8 cellular contexts compared by ENCODE assay signal in genomic region chr5:153147891-153148623, GRCh38.
DNase-seq lines count a peak whose midpoint lies in the region; ATAC-seq and TF ChIP-seq lines count a peak whose summit lies in the region.

No MANE protein-coding gene starts in this region.

- peak; percentile 51 for TF ChIP-seq CTCF in AG09319 (IDR thresholded peaks at IDR 0.05; ENCODE audit: low read depth, low read length)
- peak; percentile 89 for TF ChIP-seq CTCF in endodermal cell (conservative IDR thresholded peaks at IDR 0.05)
- peak; percentile 80 for TF ChIP-seq CTCF in neural crest cell (conservative IDR thresholded peaks at IDR 0.05)

- no peak for DNase-seq in AG09319 (ENCODE audit: extremely low read depth, low read depth)
- peak; percentile 26 for DNase-seq in NCI-H526 treated with DMSO at 0.1 percent for 48 hours (lab: John Stamatoyannopoulos, UW)
- peak; percentile 73 for DNase-seq in endodermal cell
- DNase-seq in neural crest cell (ENCODE audit: low read depth, low spot score): no peak
- DNase-seq in activated CD4-positive, alpha-beta T cell treated with anti-CD3 and anti-CD28 coated beads, Interleukin-2, amount 50 U/mL, for 4 hours: no peak
- DNase-seq in middle frontal gyrus (ENCODE audit: extremely low spot score, low spot score): no peak

- H3K27me3 ChIP-seq in endodermal cell (ENCODE audit: control insufficient read depth, insufficient read depth, low read length, poor library complexity, severe bottlenecking): no peaks in the 10 kb centered on the region

- H3K4me1 ChIP-seq in endodermal cell (ENCODE audit: control insufficient read depth, insufficient read depth, low read length): no peaks in the 10 kb centered on the region

- H3K27ac ChIP-seq in endodermal cell (ENCODE audit: low read depth, low read length): no peak overlapping the region

- H3K27ac Mint-ChIP-seq in endodermal cell (peak overlapping the region; percentile 47), neural crest cell (ENCODE audit: unreplicated experiment) (no peak overlapping the region)

- H3K4me1 Mint-ChIP-seq in endodermal cell: peaks cover 3% of the 10 kb centered on the region
- no peaks in the 10 kb centered on the region for H3K4me1 Mint-ChIP-seq in neural crest cell

- H3K36me3 ChIP-seq in endodermal cell (ENCODE audit: control insufficient read depth, insufficient read depth, low read length): no peaks in the 10 kb centered on the region

- ATAC-seq in GM18870 (IDR thresholded peaks at IDR 0.05; ENCODE audit: unreplicated experiment): peak; percentile 87
- peak; percentile 80 for ATAC-seq in HG03135 (IDR thresholded peaks at IDR 0.05; ENCODE audit: unreplicated experiment)

- 23 to 37% methylated on average over 5 to 7 of the region's 7 CpGs for WGBS in endodermal cell (ENCODE audit: insufficient coverage in 1 of 2, insufficient read length in 1 of 2), 2 experiments

- H3K4me3 Mint-ChIP-seq in endodermal cell (no peak overlapping the region), neural crest cell (no peak overlapping the region)

- no peaks in the 10 kb centered on the region for H3K36me3 Mint-ChIP-seq in endodermal cell (ENCODE audit: low read depth)
- no peaks in the 10 kb centered on the region for H3K36me3 Mint-ChIP-seq in neural crest cell (ENCODE audit: low read depth)

- peaks cover 44% of the 10 kb centered on the region for H3K9me3 ChIP-seq in endodermal cell (ENCODE audit: control insufficient read depth, low read length)

- H3K27me3 Mint-ChIP-seq in endodermal cell (ENCODE audit: insufficient read depth): no peaks in the 10 kb centered on the region
- peaks cover 23% of the 10 kb centered on the region for H3K27me3 Mint-ChIP-seq in neural crest cell (ENCODE audit: low read depth)

- no peak overlapping the region for H3K9ac ChIP-seq in endodermal cell (ENCODE audit: extremely low read depth, low read length, poor library complexity, severe bottlenecking)

- H3K9me3 Mint-ChIP-seq in endodermal cell: peaks cover 6% of the 10 kb centered on the region
- peaks cover 10% of the 10 kb centered on the region for H3K9me3 Mint-ChIP-seq in neural crest cell

- H3K4me3 ChIP-seq in endodermal cell (ENCODE audit: low read length): no peak overlapping the region

Comparison
In these comparisons a context has a peak if more than half of its experiments do, and no peak if none do; other contexts are left out.
1. DNase-seq: peak in NCI-H526 treated with DMSO at 0.1 percent for 48 hours (single experiment) and endodermal cell (single experiment); none in AG09319 (single experiment), neural crest cell (single experiment), activated CD4-positive, alpha-beta T cell treated with anti-CD3 and anti-CD28 coated beads, Interleukin-2, amount 50 U/mL, for 4 hours (0 of 2) and middle frontal gyrus (single experiment).
2. Peak in every context shown above with its lines, with median percentiles within 50 percentile points of each other: CTCF ChIP-seq.